23 cellular contexts compared by ENCODE assay signal in the genomic region with DNA sequence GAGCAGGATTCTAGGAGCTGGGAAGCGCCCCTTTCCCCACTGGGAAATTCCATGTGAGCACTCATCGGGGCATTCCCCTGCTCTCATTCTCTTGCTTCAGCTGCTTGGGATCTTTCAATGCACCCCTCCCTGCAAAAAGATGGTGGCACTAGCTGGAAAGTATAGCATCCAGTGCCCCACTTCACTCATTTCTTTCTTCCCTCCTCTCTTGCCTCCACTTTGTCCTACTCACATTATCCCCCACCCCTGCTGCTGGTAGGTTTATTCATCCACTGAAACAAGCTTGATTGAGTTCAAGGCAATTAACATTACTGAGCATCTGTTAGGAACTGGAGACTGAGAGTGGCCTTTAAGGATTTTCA.
A peak's percentile ranks its signal among the peaks of the same experiment; 100 is the strongest.
DNase-seq lines count a peak whose midpoint lies in the region; ATAC-seq, FAIRE-seq and TF ChIP-seq lines count a peak whose summit lies in the region.
"Had no signal": no experiment of that assay in that cellular context is flagged by ENCODE, and none has a peak within 500 bp of the region (broad histone marks: within the 10 kb centered on the region; RNA-seq: fewer than 3 reads in every experiment).

No MANE protein-coding gene starts in this region.

- H4K20me1 ChIP-seq in K562 (replicated peaks; ENCODE audit: control insufficient read depth, insufficient read depth, low read length) = no peaks in the 10 kb centered on the region

- BruUV-seq in K562 (replicated peaks; lab: Mats Ljungman, UMichigan) = no TSS peak

- TF ChIP-seq CTCF in K562 (IDR thresholded peaks at IDR 0.05 in 2 of 3, conservative IDR thresholded peaks at IDR 0.05 in 1 of 3; ENCODE audit: insufficient read depth in 2 of 3, low read depth in 1 of 3, low read length in 3 of 3) (no peak), suprapubic skin (IDR thresholded peaks at IDR 0.05) (no peak)

- ATAC-seq in K562 = no peak
- no peak for ATAC-seq in stimulated activated naive B cell treated with anti-CD40 and anti-IgM and Interleukin-4, amounts not matched to agents 10 μg/mL and 1 μg/mL and 100 μg/mL, for 72 hours (replicated peaks)
- ATAC-seq: lower lobe of right lung had no signal

- H3K4me1 Mint-ChIP-seq in stimulated activated naive B cell treated with anti-CD40 and anti-IgM and Interleukin-4, amounts not matched to agents 10 μg/mL and 1 μg/mL and 100 μg/mL, for 72 hours = peaks cover 0 to 2% of the 10 kb centered on the region in 2 donors

- no peaks in the 10 kb centered on the region for H3K27me3 ChIP-seq in K562 (ENCODE audit: control insufficient read depth in 2 of 2, insufficient read depth in 2 of 2, low read length in 2 of 2)
- no peaks in the 10 kb centered on the region for H3K27me3 ChIP-seq in iPS-20b (ENCODE audit: insufficient read depth, low read length)
- H3K27me3 ChIP-seq in suprapubic skin = no peaks in the 10 kb centered on the region
- H3K27me3 ChIP-seq: BE2C, heart right ventricle, MG63, neutrophil had no signal

- H3K9me3 Mint-ChIP-seq in stimulated activated naive B cell treated with anti-CD40 and anti-IgM and Interleukin-4, amounts not matched to agents 10 μg/mL and 1 μg/mL and 100 μg/mL, for 72 hours = no peaks in the 10 kb centered on the region
- H3K9me3 Mint-ChIP-seq: type B pancreatic cell had no signal

- FAIRE-seq in K562 (lab: Jason Lieb, UNC) = no peak
- FAIRE-seq: endothelial cell of umbilical vein, islet of Langerhans had no signal

- 0 out of 5 replicates have a peak, but pooled peaks cover 0 to 6% of the 10 kb centered on the region in 2 experiments for H3K4me1 ChIP-seq in K562 (replicated peaks in 1 of 2; ENCODE audit: control insufficient read depth in 2 of 2, insufficient read depth in 2 of 2, low read length in 2 of 2)
- peaks cover 38% of the 10 kb centered on the region for H3K4me1 ChIP-seq in iPS-20b (ENCODE audit: insufficient read depth, low read length)
- peaks cover 27% of the 10 kb centered on the region for H3K4me1 ChIP-seq in suprapubic skin
- H3K4me1 ChIP-seq: BE2C had no signal

- H3K9me3 ChIP-seq in K562 (replicated peaks; ENCODE audit: control insufficient read depth, insufficient read depth, low read depth, low read length) (no peaks in the 10 kb centered on the region), iPS-20b (ENCODE audit: insufficient read depth, low read depth, low read length) (no peaks in the 10 kb centered on the region), suprapubic skin (no peaks in the 10 kb centered on the region)
- H3K9me3 ChIP-seq: BE2C, heart right ventricle, lower lobe of right lung, MG63, neutrophil had no signal

- H2AFZ ChIP-seq in K562 (ENCODE audit: low read depth, low read length) = no peak overlapping the region

- no peak for TF ChIP-seq RAD21 in K562 (CRISPR knock-in tag; conservative IDR thresholded peaks at IDR 0.05 in 1 of 2, IDR thresholded peaks at IDR 0.05 in 1 of 2)

- 89% methylated on average over 2 of the region's 2 CpGs for WGBS in K562 (ENCODE audit: insufficient coverage, low coverage, missing lambda C conversion rate)
- 62% methylated on average over 2 of the region's 2 CpGs for WGBS in suprapubic skin

- no peak overlapping the region for H3K27ac ChIP-seq in K562 (ENCODE audit: extremely low read depth, low read depth, low read length)
- peak overlapping the region; percentile 87 for H3K27ac ChIP-seq in iPS-20b (ENCODE audit: low read length)
- peak overlapping the region; percentile 48 for H3K27ac ChIP-seq in suprapubic skin
- H3K27ac ChIP-seq: HL-60, lower lobe of right lung, neutrophil had no signal

- CTCF ChIA-PET in K562 (lab: Yijun Ruan, JAX; ENCODE audit: low intra/inter-chr PET ratio) = interaction anchor here (2.6 to 3.2 kb wide), 2 partner anchors 146 to 150 kb away, joined by 17 to 59 read pairs; no protein-coding TSS in a partner anchor

- intact Hi-C loops in K562 (cut with micrococcal nuclease) = loop anchor here (2.0 to 10.0 kb wide), 6 partner anchors 37 to 565 kb away; a partner anchor contains a TSS

- DNase-seq in NCI-H2171 treated with DMSO at 0.1 percent for 48 hours (lab: John Stamatoyannopoulos, UW) = peak; percentile 33
- DNase-seq in NCI-H2171 (lab: John Stamatoyannopoulos, UW) = no peak
- DNase-seq in K562 (ENCODE audit: extremely low read depth in 1 of 4, low spot score in 3 of 4) = no peak
- DNase-seq in suprapubic skin (ENCODE audit: low spot score in 2 of 2) = no peak
- no peak for DNase-seq in stimulated activated naive B cell treated with anti-CD40 and anti-IgM and Interleukin-4, amounts not matched to agents 10 μg/mL and 1 μg/mL and 100 μg/mL, for 72 hours
- DNase-seq in SHP77 (lab: John Stamatoyannopoulos, UW) = no peak
- no peak for DNase-seq in stimulated activated CD4-positive, alpha-beta T cell treated with anti-CD3 and anti-CD28 coated beads, Interleukin-15, amount 100 ng/mL, for 24 hours
- DNase-seq: 8988T; activated CD8-positive, alpha-beta T cell treated with anti-CD3 and anti-CD28 coated beads, Interleukin-2, amount 10 ng/mL, durations not matched to agents 7 days and 5 days; activated gamma-delta T cell treated with Interleukin-2 at 50 U/mL for 16 hours; BE2C; heart right ventricle; lower lobe of right lung; NCI-H1417 treated with DMSO at 0.1 percent for 48 hours; stimulated activated naive CD8-positive, alpha-beta T cell treated with anti-CD3 and anti-CD28 coated beads, Interleukin-15, Interleukin-2, amounts not matched to agents 100 U/mL and 50 U/mL, for 24 hours; SW 1271 had no signal

- TF ChIP-seq POLR2A in K562 (conservative IDR thresholded peaks at IDR 0.05) (no peak), suprapubic skin (IDR thresholded peaks at IDR 0.05) (no peak)

- no peak overlapping the region for H3K4me3 Mint-ChIP-seq in stimulated activated naive B cell treated with anti-CD40 and anti-IgM and Interleukin-4, amounts not matched to agents 10 μg/mL and 1 μg/mL and 100 μg/mL, for 72 hours
- H3K4me3 Mint-ChIP-seq: activated CD8-positive, alpha-beta T cell treated with anti-CD3 and anti-CD28 coated beads, Interleukin-2, amount 10 ng/mL, durations not matched to agents 7 days and 5 days; type B pancreatic cell had no signal

- POLR2A ChIA-PET in K562 (lab: Yijun Ruan, JAX) = interaction anchor here (0.8 kb wide), 1 partner anchor 12 kb away, joined by 3 read pairs; no protein-coding TSS in a partner anchor

- H3K4me3 ChIP-seq in K562 (no peak overlapping the region), iPS-20b (ENCODE audit: low read length) (peak overlapping the region; percentile 3; the same call in 1 of the 2 replicates), suprapubic skin (no peak overlapping the region)
- H3K4me3 ChIP-seq: heart right ventricle, lower lobe of right lung, MG63 had no signal

- no peak overlapping the region for H3K4me2 ChIP-seq in K562 (ENCODE audit: insufficient read depth, low read length)

- H3K27ac Mint-ChIP-seq in stimulated activated naive B cell treated with anti-CD40 and anti-IgM and Interleukin-4, amounts not matched to agents 10 μg/mL and 1 μg/mL and 100 μg/mL, for 72 hours = no peak overlapping the region
- H3K27ac Mint-ChIP-seq: activated CD8-positive, alpha-beta T cell treated with anti-CD3 and anti-CD28 coated beads, Interleukin-2, amount 10 ng/mL, durations not matched to agents 7 days and 5 days; type B pancreatic cell had no signal

- H3K9ac ChIP-seq in K562 (ENCODE audit: insufficient read depth in 1 of 2, low read depth in 2 of 2, low read length in 2 of 2) (no peak overlapping the region), iPS-20b (ENCODE audit: low read depth, low read length) (peak overlapping the region; percentile 65; the same call in 1 of the 2 replicates)

- H3K36me3 ChIP-seq in K562 (ENCODE audit: control insufficient read depth, insufficient read depth, low read length) (peaks cover 22% of the 10 kb centered on the region; the same call in 2 of the 3 replicates), iPS-20b (ENCODE audit: insufficient read depth, low read depth, low read length) (peaks cover 17% of the 10 kb centered on the region), suprapubic skin (peaks cover 10% of the 10 kb centered on the region)
- H3K36me3 ChIP-seq: BE2C, MG63 had no signal

- H3K36me3 Mint-ChIP-seq in stimulated activated naive B cell treated with anti-CD40 and anti-IgM and Interleukin-4, amounts not matched to agents 10 μg/mL and 1 μg/mL and 100 μg/mL, for 72 hours = peaks cover 13 to 27% of the 10 kb centered on the region in 2 donors

- H3K9me1 ChIP-seq in K562 (ENCODE audit: control insufficient read depth, insufficient read depth, low read length) = no peaks in the 10 kb centered on the region

- H3K79me2 ChIP-seq in K562 (ENCODE audit: control insufficient read depth, insufficient read depth, low read length) = no peaks in the 10 kb centered on the region

- in situ Hi-C loops in K562 (cut with MboI) = loop anchor here (5.0 to 10.0 kb wide), 4 partner anchors 153 to 565 kb away; no protein-coding TSS in a partner anchor

- TF ChIP-seq EP300 in K562 (IDR thresholded peaks at IDR 0.05; ENCODE audit: low read length) (no peak), suprapubic skin (IDR thresholded peaks at IDR 0.05) (no peak)

- no peaks in the 10 kb centered on the region for H3K27me3 Mint-ChIP-seq in stimulated activated naive B cell treated with anti-CD40 and anti-IgM and Interleukin-4, amounts not matched to agents 10 μg/mL and 1 μg/mL and 100 μg/mL, for 72 hours
- H3K27me3 Mint-ChIP-seq: type B pancreatic cell had no signal

TF ChIP-seq in K562, 482 proteins besides CTCF, POLR2A, EP300 and RAD21 (continues in another document):
- TF ChIP-seq, protein P1, sequence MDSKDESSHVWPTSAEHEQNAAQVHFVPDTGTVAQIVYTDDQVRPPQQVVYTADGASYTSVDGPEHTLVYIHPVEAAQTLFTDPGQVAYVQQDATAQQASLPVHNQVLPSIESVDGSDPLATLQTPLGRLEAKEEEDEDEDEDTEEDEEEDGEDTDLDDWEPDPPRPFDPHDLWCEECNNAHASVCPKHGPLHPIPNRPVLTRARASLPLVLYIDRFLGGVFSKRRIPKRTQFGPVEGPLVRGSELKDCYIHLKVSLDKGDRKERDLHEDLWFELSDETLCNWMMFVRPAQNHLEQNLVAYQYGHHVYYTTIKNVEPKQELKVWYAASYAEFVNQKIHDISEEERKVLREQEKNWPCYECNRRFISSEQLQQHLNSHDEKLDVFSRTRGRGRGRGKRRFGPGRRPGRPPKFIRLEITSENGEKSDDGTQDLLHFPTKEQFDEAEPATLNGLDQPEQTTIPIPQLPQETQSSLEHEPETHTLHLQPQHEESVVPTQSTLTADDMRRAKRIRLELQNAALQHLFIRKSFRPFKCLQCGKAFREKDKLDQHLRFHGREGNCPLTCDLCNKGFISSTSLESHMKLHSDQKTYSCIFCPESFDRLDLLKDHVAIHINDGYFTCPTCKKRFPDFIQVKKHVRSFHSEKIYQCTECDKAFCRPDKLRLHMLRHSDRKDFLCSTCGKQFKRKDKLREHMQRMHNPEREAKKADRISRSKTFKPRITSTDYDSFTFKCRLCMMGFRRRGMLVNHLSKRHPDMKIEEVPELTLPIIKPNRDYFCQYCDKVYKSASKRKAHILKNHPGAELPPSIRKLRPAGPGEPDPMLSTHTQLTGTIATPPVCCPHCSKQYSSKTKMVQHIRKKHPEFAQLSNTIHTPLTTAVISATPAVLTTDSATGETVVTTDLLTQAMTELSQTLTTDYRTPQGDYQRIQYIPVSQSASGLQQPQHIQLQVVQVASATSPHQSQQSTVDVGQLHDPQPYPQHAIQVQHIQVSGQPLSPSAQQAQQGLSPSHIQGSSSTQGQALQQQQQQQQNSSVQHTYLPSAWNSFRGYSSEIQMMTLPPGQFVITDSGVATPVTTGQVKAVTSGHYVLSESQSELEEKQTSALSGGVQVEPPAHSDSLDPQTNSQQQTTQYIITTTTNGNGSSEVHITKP (IDR thresholded peaks at IDR 0.05; ENCODE audit: partially characterized antibody) = peak; percentile 71
